23 cellular contexts compared by ENCODE assay signal in the genomic region with DNA sequence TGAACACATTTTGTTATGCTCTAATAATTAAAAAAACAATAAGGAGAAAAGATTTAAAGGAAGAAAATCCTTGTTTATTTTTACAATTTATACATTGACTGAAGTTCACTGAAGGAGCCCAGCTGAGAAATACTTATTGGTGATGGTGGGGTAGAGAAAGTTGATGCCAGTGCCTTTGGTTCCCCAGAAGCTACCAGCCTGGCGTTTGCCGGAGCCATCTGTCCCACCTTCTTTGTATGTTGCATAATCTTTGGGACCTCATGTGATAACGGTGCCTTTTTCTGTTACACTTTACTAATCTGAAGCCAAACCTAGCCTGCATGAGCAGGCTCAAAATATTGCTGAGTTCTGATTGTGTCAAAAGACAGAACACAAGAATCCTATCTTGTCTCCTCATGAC. TPM values are rescaled to one million over a fixed set of nuclear protein-coding genes. Genes with fewer than 3 reads are reported as not detected.
A peak's percentile ranks its signal among the peaks of the same experiment; 100 is the strongest.
DNase-seq lines count a peak whose midpoint lies in the region; ATAC-seq, FAIRE-seq and TF ChIP-seq lines count a peak whose summit lies in the region.
"Had no signal": no experiment of that assay in that cellular context is flagged by ENCODE, and none has a peak within 500 bp of the region (broad histone marks: within the 10 kb centered on the region; RNA-seq: fewer than 3 reads in every experiment).

No MANE protein-coding gene starts in this region.

- no peaks in the 10 kb centered on the region for H3K27me3 ChIP-seq in GM23338 (ENCODE audit: insufficient read depth)
- H3K27me3 ChIP-seq in neuronal stem cell (ENCODE audit: control insufficient read depth in 3 of 3, insufficient read depth in 3 of 3, low read depth in 1 of 3, low read length in 3 of 3): no peaks in the 10 kb centered on the region
- H3K27me3 ChIP-seq: BLaER1 treated with 17β-estradiol and CSF1 and Interleukin-3, amounts not matched to agents 10 nM and 100 nM had no signal

- no peaks in the 10 kb centered on the region for H3K79me2 ChIP-seq in GM23338 (replicated peaks; ENCODE audit: insufficient read depth)

- H3K9me2 ChIP-seq in GM23338 (ENCODE audit: insufficient read depth): no peaks in the 10 kb centered on the region

- no peaks in the 10 kb centered on the region for H4K20me1 ChIP-seq in GM23338 (replicated peaks; ENCODE audit: insufficient read depth)
- H4K20me1 ChIP-seq: BLaER1 treated with 17β-estradiol and CSF1 and Interleukin-3, amounts not matched to agents 10 nM and 100 nM had no signal

- H3K9me3 Mint-ChIP-seq in GM23338: no peaks in the 10 kb centered on the region
- H3K9me3 Mint-ChIP-seq: CD4-positive, alpha-beta T cell; CD8-positive, alpha-beta memory T cell had no signal

- H2AK5ac ChIP-seq in neuronal stem cell (ENCODE audit: low read depth, low read length): no peak overlapping the region

- H3K4me3 ChIP-seq in GM23338 (no peak overlapping the region), neuronal stem cell (ENCODE audit: low read length in 2 of 2) (no peak overlapping the region)
- H3K4me3 ChIP-seq: BLaER1 treated with 17β-estradiol and CSF1 and Interleukin-3, amounts not matched to agents 10 nM and 100 nM had no signal

- no peak overlapping the region for H3K23ac ChIP-seq in neuronal stem cell (ENCODE audit: low read depth, low read length, poor library complexity)

- no peak overlapping the region for H2BK15ac ChIP-seq in neuronal stem cell (ENCODE audit: low read length)

- peaks cover 1% of the 10 kb centered on the region for H3K79me1 ChIP-seq in neuronal stem cell (ENCODE audit: low read depth, low read length)

- H2BK12ac ChIP-seq in neuronal stem cell (ENCODE audit: low read length): no peak overlapping the region

- H3K27me3 Mint-ChIP-seq in GM23338 (ENCODE audit: insufficient read depth, low read depth, poor library complexity): no peaks in the 10 kb centered on the region

- H3K4me1 ChIP-seq in GM23338 (ENCODE audit: insufficient read depth) (peaks cover 4% of the 10 kb centered on the region; the same call in 1 of the 2 replicates), neuronal stem cell (ENCODE audit: control insufficient read depth in 2 of 2, insufficient read depth in 1 of 2, low read depth in 1 of 2, low read length in 2 of 2) (no peaks in the 10 kb centered on the region)
- H3K4me1 ChIP-seq: BE2C; BLaER1 treated with 17β-estradiol and CSF1 and Interleukin-3, amounts not matched to agents 10 nM and 100 nM had no signal

- no peaks in the 10 kb centered on the region for H3F3A ChIP-seq in GM23338 (replicated peaks; ENCODE audit: low read depth)

- no peaks in the 10 kb centered on the region for H3K36me3 Mint-ChIP-seq in GM23338 (ENCODE audit: low read depth)
- H3K36me3 Mint-ChIP-seq: CD14-positive monocyte had no signal

- no peak overlapping the region for H2BK5ac ChIP-seq in neuronal stem cell (ENCODE audit: low read length)

- no peak for ATAC-seq in GM23338

- no peak overlapping the region for H2BK120ac ChIP-seq in neuronal stem cell (ENCODE audit: low read depth, low read length)

- TF ChIP-seq CTCF in GM23338 (conservative IDR thresholded peaks at IDR 0.05; ENCODE audit: low read depth in 2 of 2): no peak

- H2AFZ ChIP-seq in GM23338: 0 out of 2 replicates have a peak overlapping the region, but pooled peaks have one; percentile 29
- H2AFZ ChIP-seq in neuronal stem cell (ENCODE audit: low read length): no peak overlapping the region

- no peak overlapping the region for H3K27ac ChIP-seq in GM23338 (ENCODE audit: low read depth)
- no peak overlapping the region for H3K27ac ChIP-seq in neuronal stem cell (replicated peaks; ENCODE audit: low read length)
- H3K27ac ChIP-seq: BLaER1 treated with 17β-estradiol and CSF1 and Interleukin-3, amounts not matched to agents 10 nM and 100 nM had no signal

- no peaks in the 10 kb centered on the region for H3K9me3 ChIP-seq in neuronal stem cell (replicated peaks in 1 of 2; ENCODE audit: control insufficient read depth in 2 of 2, insufficient read depth in 1 of 2, low read depth in 1 of 2, low read length in 2 of 2)
- H3K9me3 ChIP-seq: BE2C; BLaER1 treated with 17β-estradiol and CSF1 and Interleukin-3, amounts not matched to agents 10 nM and 100 nM had no signal

- no peak for DNase-seq in GM23338 (ENCODE audit: low spot score)
- DNase-seq in cerebellar cortex (ENCODE audit: low spot score): peak; percentile 28
- peak; percentile 44 for DNase-seq in inferior parietal cortex (ENCODE audit: extremely low spot score)
- no peak for DNase-seq in neuronal stem cell (ENCODE audit: low spot score)
- no peak for DNase-seq in activated naive CD4-positive, alpha-beta T cell treated with Interleukin-2 at 50 U/mL for 16 hours
- no peak for DNase-seq in NCI-H2171 treated with DMSO at 0.1 percent for 48 hours (lab: John Stamatoyannopoulos, UW)
- DNase-seq in GM19239 (ENCODE audit: insufficient read length, low spot score): no peak
- DNase-seq: BE2C; CD4-positive, alpha-beta T cell; CD8-positive, alpha-beta memory T cell; DMS 273 treated with DMSO at 0.1 percent for 48 hours; DMS79; EL; GF-D8; H7; HCEC 1CT had no signal

- H4K91ac ChIP-seq in neuronal stem cell (ENCODE audit: low read depth, low read length, poor library complexity): no peak overlapping the region

- no CpG with 5 or more reads among the region's 3 CpGs for WGBS in neuronal stem cell (ENCODE audit: extremely low coverage in 2 of 2, insufficient read length in 2 of 2, insufficient replicate concordance in 1 of 2), 2 donors

- H3K14ac ChIP-seq in neuronal stem cell (ENCODE audit: low read length): no peak overlapping the region

- peaks cover 9% of the 10 kb centered on the region for H3K4me1 Mint-ChIP-seq in GM23338
- H3K4me1 Mint-ChIP-seq: CD14-positive monocyte; CD8-positive, alpha-beta memory T cell had no signal

- no peak overlapping the region for H4K8ac ChIP-seq in neuronal stem cell (ENCODE audit: low read depth, low read length)

- H3K4me2 ChIP-seq in GM23338: no peak overlapping the region
- H3K4me2 ChIP-seq in neuronal stem cell (ENCODE audit: insufficient read depth, low read length, poor library complexity, severe bottlenecking): no peak overlapping the region
- H3K4me2 ChIP-seq: BLaER1 treated with 17β-estradiol and CSF1 and Interleukin-3, amounts not matched to agents 10 nM and 100 nM had no signal

- no peak overlapping the region for H3K27ac Mint-ChIP-seq in GM23338
- H3K27ac Mint-ChIP-seq: CD14-positive monocyte; CD4-positive, alpha-beta T cell; CD8-positive, alpha-beta memory T cell had no signal

- no peak overlapping the region for H3K18ac ChIP-seq in neuronal stem cell (ENCODE audit: low read length)

- H3K9ac ChIP-seq in neuronal stem cell (ENCODE audit: low read depth, low read length, poor library complexity): no peak overlapping the region
- H3K9ac ChIP-seq: BLaER1 treated with 17β-estradiol and CSF1 and Interleukin-3, amounts not matched to agents 10 nM and 100 nM had no signal

- H3K4ac ChIP-seq in neuronal stem cell (ENCODE audit: low read length): no peak overlapping the region

- H3K4me3 Mint-ChIP-seq in GM23338: no peak overlapping the region
- H3K4me3 Mint-ChIP-seq: CD14-positive monocyte; CD4-positive, alpha-beta T cell; CD8-positive, alpha-beta memory T cell had no signal

- H3K36me3 ChIP-seq in GM23338 (ENCODE audit: insufficient read depth) (no peaks in the 10 kb centered on the region), neuronal stem cell (replicated peaks in 1 of 2; ENCODE audit: control insufficient read depth in 2 of 2, insufficient read depth in 2 of 2, low read length in 2 of 2) (no peaks in the 10 kb centered on the region)
- H3K36me3 ChIP-seq: BE2C; BLaER1 treated with 17β-estradiol and CSF1 and Interleukin-3, amounts not matched to agents 10 nM and 100 nM had no signal

- FAIRE-seq in GM19239 (lab: Jason Lieb, UNC): no peak
- FAIRE-seq: A204.1, D721Med, GM12891, GM18507, H1 had no signal

TF ChIP-seq in GM23338, 12 proteins besides CTCF, POLR2A, EP300 and RAD21:
- no peak for TF ChIP-seq EZH2phosphoT487 (IDR thresholded peaks at IDR 0.05; ENCODE audit: unreplicated experiment)
- no peak for TF ChIP-seq STAT1 (IDR thresholded peaks at IDR 0.05; ENCODE audit: unreplicated experiment)
- no peak for TF ChIP-seq JUNB (IDR thresholded peaks at IDR 0.05; ENCODE audit: unreplicated experiment)
- TF ChIP-seq CREB1 (CRISPR knock-in tag; IDR thresholded peaks at IDR 0.05; ENCODE audit: low read depth): no peak

RNA-seq across cellular contexts. Expression of a gene that starts 22.7 kb away (rescaled TPM):
- total RNA-seq in GM23338 (2014; rRNA removed; shearing (Covaris generic)): 0.35 and 0.59 TPM in 2 replicates
- polyA plus RNA-seq in GM23338 (2016; fragmentation: Nextera tagmentation; extraction: Ambion mirVana): 0.19 and 0.42 TPM in 2 replicates
- 0.11 TPM for polyA plus RNA-seq in neuronal stem cell (2013, experiment 1 of 2)
- polyA plus RNA-seq in neuronal stem cell (2013, experiment 2 of 2): 0.17 TPM
- total RNA-seq: H7 had no signal
- polyA plus RNA-seq: CD14-positive monocyte had no signal

Comparison
In these comparisons a context has a peak if more than half of its experiments do, and no peak if none do; other contexts are left out.
1. DNase-seq: peak in cerebellar cortex (single experiment) and inferior parietal cortex (single experiment); none in GM23338 (single experiment), neuronal stem cell (single experiment), activated naive CD4-positive, alpha-beta T cell treated with Interleukin-2 at 50 U/mL for 16 hours (single experiment), NCI-H2171 treated with DMSO at 0.1 percent for 48 hours (single experiment) and GM19239 (single experiment).